Comparison of ENCODE assay signal across 29 cellular contexts in genomic region chr1:71224958-71225357, GRCh38.
"Had no signal": no experiment of that assay in that cellular context is flagged by ENCODE, and none has a peak within 500 bp of the region (broad histone marks: within the 10 kb centered on the region; RNA-seq: fewer than 3 reads in every experiment).

No MANE protein-coding gene starts in this region.

- H3K9me3 ChIP-seq: Peyer's patch, SJSA1, SK-N-SH had no signal

- H3K4me1 ChIP-seq: Peyer's patch, SJSA1 had no signal

- H3K9me2 ChIP-seq: SK-N-SH had no signal

- H3K4me3 ChIP-seq: Peyer's patch, SJSA1 had no signal

- H3K27me3 ChIP-seq: Peyer's patch, SJSA1 had no signal

- ATAC-seq: activated CD8-positive, alpha-beta T cell treated with anti-CD3 and anti-CD28 coated beads for 36 hours; activated T-cell treated with anti-CD3 and anti-CD28 coated beads, Interleukin-2, amount 50 U/mL, for 72 hours; PC-3 had no signal

- H3K9ac ChIP-seq: SK-N-SH had no signal

- H3K36me3 ChIP-seq: Peyer's patch, SJSA1 had no signal

- DNase-seq: activated CD4-positive, alpha-beta T cell treated with anti-CD3 and anti-CD28 coated beads, Interleukin-2, amount 10 ng/mL, durations not matched to agents 24 days and 14 days; activated CD4-positive, alpha-beta T cell treated with anti-CD3 and anti-CD28 coated beads, Interleukin-2, amount 50 U/mL, for 4 hours; activated CD8-positive, alpha-beta T cell treated with anti-CD3 and anti-CD28 coated beads for 36 hours; activated gamma-delta T cell; activated naive CD4-positive, alpha-beta T cell treated with Interleukin-2 at 50 U/mL for 16 hours; activated naive CD8-positive, alpha-beta T cell treated with anti-CD3 and anti-CD28 coated beads, Interleukin-2, amount 10 ng/mL, durations not matched to agents 7 days and 5 days; activated T-cell treated with anti-CD3 and anti-CD28 coated beads, Interleukin-2, amount 50 U/mL, for 1 hour; activated T-cell treated with anti-CD3 and anti-CD28 coated beads, Interleukin-2, amount 50 U/mL, for 72 hours; central memory CD4-positive, alpha-beta T cell; Karpas-422; KBM-7; NCI-H1105; NCI-H1417 treated with DMSO at 0.1 percent for 48 hours; NCI-H187; NCI-H2029 treated with DMSO at 0.1 percent for 48 hours; NCI-H2107; NCI-H2171; NCI-H510A; NCI-H526; NCI-H748 treated with DMSO at 0.1 percent for 48 hours; NK-92 treated with Interleukin-12 subunit alpha and Interleukin-12 subunit beta, amount 100 ng/mL, for 24 hours; PC-3; Peyer's patch; RPMI8226; SHP77 treated with DMSO at 0.1 percent for 48 hours; SK-N-SH had no signal

- H3K27ac ChIP-seq: Peyer's patch, SJSA1 had no signal

- H3K4me2 ChIP-seq: SK-N-SH had no signal

- FAIRE-seq: bronchial epithelial cell, TTC549 had no signal
